ENCODE assay signal across 2 cellular contexts in genomic region chr15:61396235-61396927, GRCh38.
TF ChIP-seq lines count a peak whose summit lies in the region.

No MANE protein-coding gene starts in this region.

TF ChIP-seq in liver, 16 proteins besides CTCF, POLR2A, EP300 and RAD21 (continued from another document):
- TF ChIP-seq REST (IDR thresholded peaks at IDR 0.05): no peak
- TF ChIP-seq HNF4G (IDR thresholded peaks at IDR 0.05): no peak

TF ChIP-seq in HepG2, 621 proteins besides CTCF, POLR2A, EP300 and RAD21 (continued from another document):
- TF ChIP-seq CREB3 (CRISPR knock-in tag; IDR thresholded peaks at IDR 0.05): no peak
- no peak for TF ChIP-seq RERE (CRISPR knock-in tag; IDR thresholded peaks at IDR 0.05; ENCODE audit: low read depth)
- TF ChIP-seq ZNF841 (CRISPR knock-in tag; IDR thresholded peaks at IDR 0.05; ENCODE audit: borderline replicate concordance): no peak
- no peak for TF ChIP-seq MYC (CRISPR knock-in tag; IDR thresholded peaks at IDR 0.05; ENCODE audit: borderline replicate concordance)
- no peak for TF ChIP-seq ZFP36L2 (CRISPR knock-in tag; IDR thresholded peaks at IDR 0.05)
- no peak for TF ChIP-seq ZNF703 (CRISPR knock-in tag; IDR thresholded peaks at IDR 0.05; ENCODE audit: borderline replicate concordance)
- TF ChIP-seq ZNF33B (CRISPR knock-in tag; IDR thresholded peaks at IDR 0.05): no peak
- no peak for TF ChIP-seq TARDBP (CRISPR knock-in tag; IDR thresholded peaks at IDR 0.05)
- TF ChIP-seq KLF13 (CRISPR knock-in tag; IDR thresholded peaks at IDR 0.05): no peak
- TF ChIP-seq ZNF263 (CRISPR knock-in tag; IDR thresholded peaks at IDR 0.05): no peak
- TF ChIP-seq NPAS2 (CRISPR knock-in tag; IDR thresholded peaks at IDR 0.05; ENCODE audit: borderline replicate concordance): no peak
